14 cellular contexts compared by ENCODE assay signal in genomic region chr13:99383946-99384345, GRCh38.
DNase-seq lines count a peak whose midpoint lies in the region; ATAC-seq lines count a peak whose summit lies in the region.
"Had no signal": no experiment of that assay in that cellular context is flagged by ENCODE, and none has a peak within 500 bp of the region (broad histone marks: within the 10 kb centered on the region; RNA-seq: fewer than 3 reads in every experiment).

No MANE protein-coding gene starts in this region.

- H3K27me3 ChIP-seq in thymus (ENCODE audit: control insufficient read depth, insufficient read depth): no peaks in the 10 kb centered on the region

- H3K4me1 ChIP-seq in thymus (ENCODE audit: control insufficient read depth, insufficient read depth, low read length): peaks cover 33% of the 10 kb centered on the region

- no peaks in the 10 kb centered on the region for H3K9me3 Mint-ChIP-seq in activated T-cell treated with anti-CD3 and anti-CD28 coated beads, Interleukin-2, amount 50 U/mL, for 72 hours
- H3K9me3 Mint-ChIP-seq in immature natural killer cell: no peaks in the 10 kb centered on the region

- peaks cover 2 to 17% of the 10 kb centered on the region in 2 donors for H3K36me3 Mint-ChIP-seq in activated T-cell treated with anti-CD3 and anti-CD28 coated beads, Interleukin-2, amount 50 U/mL, for 72 hours (ENCODE audit: insufficient read depth in 2 of 2)
- peaks cover 0 to 33% (median 22%) of the 10 kb centered on the region in 3 donors for H3K36me3 Mint-ChIP-seq in immature natural killer cell

- H3K27ac ChIP-seq in thymus (ENCODE audit: low read depth): peak overlapping the region; percentile 32
- H3K27ac ChIP-seq: thoracic aorta had no signal

- H3K27me3 Mint-ChIP-seq in activated T-cell treated with anti-CD3 and anti-CD28 coated beads, Interleukin-2, amount 50 U/mL, for 72 hours (ENCODE audit: low read depth): no peaks in the 10 kb centered on the region
- H3K27me3 Mint-ChIP-seq in immature natural killer cell (ENCODE audit: low read depth in 3 of 3): peaks cover 2 to 11% (median 10%) of the 10 kb centered on the region in 3 donors

- 91% methylated on average over 5 of the region's 5 CpGs for WGBS in thymus

- H3K27ac Mint-ChIP-seq in activated T-cell treated with anti-CD3 and anti-CD28 coated beads, Interleukin-2, amount 50 U/mL, for 72 hours: peak overlapping the region; percentile 63
- peak overlapping the region in 4 of 6 donors; percentile 19 to 98 (median 58) for H3K27ac Mint-ChIP-seq in immature natural killer cell

- peak overlapping the region; percentile 62 to 68 for H3K4me3 Mint-ChIP-seq in activated T-cell treated with anti-CD3 and anti-CD28 coated beads, Interleukin-2, amount 50 U/mL, for 72 hours
- peak overlapping the region in 1 of 5 donors; percentile 36 for H3K4me3 Mint-ChIP-seq in immature natural killer cell

- H3K36me3 ChIP-seq in thymus (ENCODE audit: control insufficient read depth, insufficient read depth): no peaks in the 10 kb centered on the region

- H3K4me3 ChIP-seq in thymus (ENCODE audit: low read length): no peak overlapping the region
- H3K4me3 ChIP-seq: GM12878, thoracic aorta had no signal

- H3K4me1 Mint-ChIP-seq in activated T-cell treated with anti-CD3 and anti-CD28 coated beads, Interleukin-2, amount 50 U/mL, for 72 hours (ENCODE audit: low read depth): peaks cover 97% of the 10 kb centered on the region
- peaks cover 56 to 86% of the 10 kb centered on the region in 2 donors for H3K4me1 Mint-ChIP-seq in immature natural killer cell

- ATAC-seq in activated T-cell treated with anti-CD3 and anti-CD28 coated beads, Interleukin-2, amount 50 U/mL, for 72 hours (replicated peaks in 1 of 2): peak; percentile 44 to 64
- no peak for ATAC-seq in HG02610 (IDR thresholded peaks at IDR 0.05; ENCODE audit: unreplicated experiment)
- ATAC-seq: GM12878, HepG2 had no signal

- H3K9me3 ChIP-seq in thymus (ENCODE audit: control insufficient read depth): no peaks in the 10 kb centered on the region
- H3K9me3 ChIP-seq: thoracic aorta had no signal

- peak in 4 of 6 experiments; percentile 21 to 73 (median 60) for DNase-seq in stimulated activated naive CD4-positive, alpha-beta T cell (lab: John Stamatoyannopoulos, UW)
- DNase-seq in stimulated activated naive CD4-positive, alpha-beta T cell treated with Interleukin-2 at 50 U/mL for 16 hours (lab: John Stamatoyannopoulos, UW): no peak
- DNase-seq in activated T-cell treated with anti-CD3 and anti-CD28 coated beads, Interleukin-2, amount 50 U/mL, for 72 hours: peak; percentile 35 to 56
- DNase-seq in immature natural killer cell: no peak
- no peak for DNase-seq in retina
- DNase-seq in RPMI8226: no peak
- DNase-seq: DMS 273 treated with DMSO at 0.1 percent for 48 hours; GDM1; NK-92 treated with Interleukin-12 subunit alpha and Interleukin-12 subunit beta, amount 100 ng/mL, for 24 hours had no signal

Comparison
In these comparisons a context has a peak if more than half of its experiments do, and no peak if none do; other contexts are left out.
1. DNase-seq: peak in stimulated activated naive CD4-positive, alpha-beta T cell (4 of 6) and activated T-cell treated with anti-CD3 and anti-CD28 coated beads, Interleukin-2, amount 50 U/mL, for 72 hours (2 of 2); none in stimulated activated naive CD4-positive, alpha-beta T cell treated with Interleukin-2 at 50 U/mL for 16 hours (single experiment), immature natural killer cell (0 of 3), retina (single experiment) and RPMI8226 (single experiment).